Comparison of ENCODE assay signal across 8 cellular contexts in the genomic region with DNA sequence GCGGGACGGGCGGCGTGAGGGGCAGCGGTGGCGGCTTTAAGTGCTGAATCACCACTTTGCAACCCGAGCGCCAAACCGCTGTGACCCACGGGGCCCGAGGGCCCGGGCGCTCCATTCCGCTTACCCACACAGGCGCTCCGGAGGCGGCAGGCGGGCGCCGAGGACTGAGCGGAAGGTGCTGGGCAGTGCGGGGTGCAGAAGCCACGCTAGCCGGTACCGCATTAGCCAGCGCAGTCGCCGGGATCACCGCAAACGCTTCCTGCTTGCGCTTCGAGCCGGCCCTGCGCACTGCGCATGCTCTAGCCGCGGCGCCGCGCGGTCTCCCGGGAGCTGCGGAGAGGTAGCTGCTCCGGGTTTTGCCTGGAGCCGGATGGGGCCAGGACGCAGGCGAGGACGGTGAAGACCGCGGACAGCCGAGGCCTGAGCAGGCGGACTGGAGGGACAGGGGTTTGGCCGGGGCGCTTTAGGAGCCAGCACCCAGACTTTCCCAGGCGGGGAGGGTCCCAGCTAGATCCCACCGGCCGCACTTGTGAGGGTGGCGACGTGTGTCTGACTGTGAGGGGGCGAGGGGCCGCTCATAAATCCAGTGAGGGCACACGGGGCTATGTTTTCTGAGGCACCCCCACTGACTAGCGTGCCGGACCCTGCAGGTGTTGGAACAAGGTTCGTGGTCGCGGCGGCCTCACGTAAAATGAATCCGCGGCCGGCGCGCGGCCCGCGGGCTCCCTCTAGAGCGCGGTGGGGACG. TPM values are rescaled to one million over a fixed set of nuclear protein-coding genes. Genes with fewer than 3 reads are reported as not detected.
A peak's percentile ranks its signal among the peaks of the same experiment; 100 is the strongest.
DNase-seq lines count a peak whose midpoint lies in the region; ATAC-seq and TF ChIP-seq lines count a peak whose summit lies in the region.

TSS of gene IDE (minus strand) at position 296 of the 747 bp plus-strand sequence. CDS start at position 222, 74 bp downstream.

- H3K9me3 ChIP-seq in breast epithelium (no peaks in the 10 kb centered on the region), smooth muscle cell (replicated peaks; ENCODE audit: low read depth) (no peaks in the 10 kb centered on the region)

- H3K4me1 ChIP-seq in breast epithelium (no peaks in the 10 kb centered on the region), smooth muscle cell (ENCODE audit: low read depth) (peaks cover 20% of the 10 kb centered on the region)

- H2AFZ ChIP-seq in smooth muscle cell (ENCODE audit: low read depth), result peak within 1 kb of the TSS; percentile 91

- no peaks in the 10 kb centered on the region for H3F3A ChIP-seq in smooth muscle cell (ENCODE audit: low read depth)

- WGBS in smooth muscle cell (ENCODE audit: low lambda C conversion rate), result 1% methylated on average over 76 of the region's 80 CpGs

- intact Hi-C loops in breast epithelium (cut with DNase I; ENCODE audit: low total_unique reads), result no loop called here

- peak within 1 kb of the TSS; percentile 91 for H3K4me2 ChIP-seq in smooth muscle cell

- H3K27me3 ChIP-seq in breast epithelium, result no peaks in the 10 kb centered on the region
- H3K27me3 ChIP-seq in smooth muscle cell (ENCODE audit: low read depth), result no peaks in the 10 kb centered on the region

- H3K36me3 ChIP-seq in breast epithelium, result no peaks in the 10 kb centered on the region
- H3K36me3 ChIP-seq in smooth muscle cell (ENCODE audit: low read depth), result no peaks in the 10 kb centered on the region

- peaks cover 17% of the 10 kb centered on the region for H4K20me1 ChIP-seq in smooth muscle cell (ENCODE audit: low read depth)

- H3K9ac ChIP-seq in smooth muscle cell (ENCODE audit: low read depth), result peak within 1 kb of the TSS; percentile 93

- peak; percentile 43 for ATAC-seq in GM18499 (IDR thresholded peaks at IDR 0.05; ENCODE audit: insufficient read depth, unreplicated experiment)
- ATAC-seq in HG02943 (IDR thresholded peaks at IDR 0.05; ENCODE audit: low read depth, unreplicated experiment), result peak; percentile 65

- peaks cover 18% of the 10 kb centered on the region for H3K79me2 ChIP-seq in smooth muscle cell (ENCODE audit: low read depth)

- TF ChIP-seq POLR2A in breast epithelium (IDR thresholded peaks at IDR 0.05), result peak; percentile 39

- H3K27ac ChIP-seq in 22Rv1 (peak within 1 kb of the TSS; percentile 93), VCaP (peak within 1 kb of the TSS; percentile 96), breast epithelium (peak within 1 kb of the TSS; percentile 91 to 96), smooth muscle cell (ENCODE audit: low read depth) (peak within 1 kb of the TSS; percentile 93)

- DNase-seq in NCI-H2029 treated with DMSO at 0.1 percent for 48 hours (lab: John Stamatoyannopoulos, UW) (peak; percentile 17), breast epithelium (ENCODE audit: low spot score in 2 of 2) (peak; percentile 74 to 82), iPS-NIHi7 (ENCODE audit: extremely low spot score) (peak; percentile 93), smooth muscle cell (lab: John Stamatoyannopoulos, UW; ENCODE audit: unreplicated experiment) (peak; percentile 93)

- peak within 1 kb of the TSS; percentile 82 to 91 (median 88) for H3K4me3 ChIP-seq in breast epithelium
- H3K4me3 ChIP-seq in smooth muscle cell, result peak within 1 kb of the TSS; percentile 70

- TF ChIP-seq CTCF in 22Rv1 (IDR thresholded peaks at IDR 0.05) (peak; percentile 95), VCaP (conservative IDR thresholded peaks at IDR 0.05) (peak; percentile 91), breast epithelium (IDR thresholded peaks at IDR 0.05) (peak; percentile 33 to 78 (median 72)), smooth muscle cell (IDR thresholded peaks at IDR 0.05; ENCODE audit: borderline replicate concordance, insufficient read depth, poor library complexity, severe bottlenecking) (peak; percentile 77)

RNA-seq across cellular contexts. Expression of gene IDE, which starts in this region (rescaled TPM):
- total RNA-seq in breast epithelium, result 10 to 100 TPM; 24.0 to 39.5 (median 29.2) TPM
- 30.6 and 33.4 TPM in 2 replicates for total RNA-seq in smooth muscle cell
- 10.4 and 12.8 TPM in 2 replicates for polyA plus RNA-seq in smooth muscle cell

Comparison
In these comparisons a context has a peak if more than half of its experiments do, and no peak if none do; other contexts are left out.
1. Peak in every context shown above with its lines: DNase-seq, ATAC-seq, H3K4me3 ChIP-seq and H3K27ac ChIP-seq.
2. DNase-seq: peak in every context shown above with its lines; median percentile 93 in iPS-NIHi7; 93 in smooth muscle cell; 78 in breast epithelium; 17 in NCI-H2029 treated with DMSO at 0.1 percent for 48 hours.